In genomic region chr1:9824702-9825089, GRCh38 we compare ENCODE assay signal across 8 cellular contexts. TPM values are rescaled to one million over a fixed set of nuclear protein-coding genes. Genes with fewer than 3 reads are reported as not detected.
DNase-seq lines count a peak whose midpoint lies in the region; ATAC-seq and TF ChIP-seq lines count a peak whose summit lies in the region.

No MANE protein-coding gene starts in this region.

- H4K20me1 ChIP-seq in SU-DHL-6 (ENCODE audit: low read depth, low read length) (peaks cover 10% of the 10 kb centered on the region; the same call in 1 of the 2 replicates), fibroblast of lung (ENCODE audit: control insufficient read depth, extremely low read depth, insufficient read depth, low read length) (no peaks in the 10 kb centered on the region)

- H3K4me1 ChIP-seq in fibroblast of lung (ENCODE audit: control insufficient read depth, extremely low read depth, insufficient read depth, low read length) (peaks cover 6% of the 10 kb centered on the region), psoas muscle (peaks cover 36% of the 10 kb centered on the region)

- no peak overlapping the region for H3K9ac ChIP-seq in SU-DHL-6 (ENCODE audit: low read length)
- H3K9ac ChIP-seq in fibroblast of lung (ENCODE audit: insufficient read depth, low read length) = no peak overlapping the region

- H3K79me2 ChIP-seq in SU-DHL-6 (ENCODE audit: insufficient read depth, low read length) = peaks cover 37% of the 10 kb centered on the region
- peaks cover 32% of the 10 kb centered on the region for H3K79me2 ChIP-seq in fibroblast of lung (ENCODE audit: control insufficient read depth, insufficient read depth, low read length)

- CTCF ChIA-PET in Calu3 (lab: Charles Lee) = no interaction called here

- H2AFZ ChIP-seq in SU-DHL-6 (ENCODE audit: low read depth, low read length, severe bottlenecking) = no peak overlapping the region
- no peak overlapping the region for H2AFZ ChIP-seq in fibroblast of lung (ENCODE audit: low read length)

- H3K4me1 Mint-ChIP-seq in Calu3 (ENCODE audit: low read depth, unreplicated experiment) = peaks cover 19% of the 10 kb centered on the region

- H3K4me2 ChIP-seq in SU-DHL-6 (ENCODE audit: low read depth, low read length, poor library complexity, severe bottlenecking) = peak overlapping the region; percentile 61
- H3K4me2 ChIP-seq in fibroblast of lung (ENCODE audit: extremely low read depth, insufficient read depth, low read length) = peak overlapping the region; percentile 91

- H3K36me3 ChIP-seq in SU-DHL-6 (ENCODE audit: low read length) = peaks cover 9% of the 10 kb centered on the region
- H3K36me3 ChIP-seq in fibroblast of lung (ENCODE audit: control insufficient read depth, insufficient read depth, low read length) = no peaks in the 10 kb centered on the region
- H3K36me3 ChIP-seq in psoas muscle (ENCODE audit: insufficient read depth in 1 of 2, low read depth in 1 of 2) = no peaks in the 10 kb centered on the region

- peak overlapping the region; percentile 77 for H3K4me3 Mint-ChIP-seq in Calu3 (ENCODE audit: low read depth, unreplicated experiment)

- no peaks in the 10 kb centered on the region for H3K9me2 ChIP-seq in SU-DHL-6 (replicated peaks; ENCODE audit: insufficient read depth, low read length)

- TF ChIP-seq CTCF in Calu3 (IDR thresholded peaks at IDR 0.05; ENCODE audit: unreplicated experiment) = no peak
- no peak for TF ChIP-seq CTCF in SU-DHL-6 (IDR thresholded peaks at IDR 0.05; ENCODE audit: insufficient read depth, low read length, poor library complexity, severe bottlenecking)
- no peak for TF ChIP-seq CTCF in fibroblast of lung (conservative IDR thresholded peaks at IDR 0.05 in 1 of 2, IDR thresholded peaks at IDR 0.05 in 1 of 2; ENCODE audit: low read depth in 1 of 2, low read length in 2 of 2)
- no peak for TF ChIP-seq CTCF in psoas muscle (IDR thresholded peaks at IDR 0.05)

- no TSS peak for BruUV-seq in Calu3 (replicated peaks; lab: Mats Ljungman, UMichigan)

- peaks cover 35% of the 10 kb centered on the region for H3K36me3 Mint-ChIP-seq in Calu3 (ENCODE audit: insufficient read depth, unreplicated experiment)

- 14 to 21% (median 20%) methylated on average over 12 of the region's 12 CpGs for WGBS in psoas muscle, 3 donors

- DNase-seq in Calu3 = no peak
- no peak for DNase-seq in fibroblast of lung (ENCODE audit: low read depth in 2 of 2)
- DNase-seq in psoas muscle = no peak
- no peak for DNase-seq in mucosa of gallbladder (ENCODE audit: low spot score)
- no peak for DNase-seq in T1000 (lab: John Stamatoyannopoulos, UW)
- no peak for DNase-seq in NCI-H1436 treated with DMSO at 0.1 percent for 48 hours (lab: John Stamatoyannopoulos, UW)

- H3K27ac Mint-ChIP-seq in Calu3 (ENCODE audit: unreplicated experiment) = peak overlapping the region; percentile 79

- H3K4me3 ChIP-seq in SU-DHL-6 (ENCODE audit: insufficient read depth, low read length, poor library complexity, severe bottlenecking) (no peak overlapping the region), fibroblast of lung (replicated peaks in 1 of 4; ENCODE audit: control extremely low read depth in 1 of 4, insufficient read depth in 1 of 4, low read depth in 3 of 4, low read length in 4 of 4) (peak overlapping the region in 2 of 4 experiments; percentile 49 to 67), psoas muscle (peak overlapping the region; percentile 73)

- peaks cover 40% of the 10 kb centered on the region for H3F3A ChIP-seq in SU-DHL-6 (ENCODE audit: insufficient read depth)

- intact Hi-C loops in Calu3 (cut with micrococcal nuclease; ENCODE audit: unreplicated experiment) = loop anchor here (5.0 kb wide), 1 partner anchor 43 kb away; no protein-coding TSS in a partner anchor
- intact Hi-C loops in psoas muscle (cut with DNase I) = loop anchor here in 1 of 2 donors (5.0 kb wide), 1 partner anchor 43 kb away; no protein-coding TSS in a partner anchor

- no peaks in the 10 kb centered on the region for H3K9me3 Mint-ChIP-seq in Calu3 (ENCODE audit: low read depth, unreplicated experiment)

- ATAC-seq in psoas muscle (peak in 2 of 4 donors; percentile 3 to 9), HG02852 (IDR thresholded peaks at IDR 0.05; ENCODE audit: unreplicated experiment) (no peak)

- no peaks in the 10 kb centered on the region for H3K27me3 Mint-ChIP-seq in Calu3 (ENCODE audit: unreplicated experiment)

- no peak overlapping the region for H3K27ac ChIP-seq in SU-DHL-6 (ENCODE audit: low read depth, low read length)
- H3K27ac ChIP-seq in fibroblast of lung (ENCODE audit: insufficient read depth, low read length) = no peak overlapping the region
- H3K27ac ChIP-seq in psoas muscle = peak overlapping the region; percentile 83

- H3K9me3 ChIP-seq in SU-DHL-6 (ENCODE audit: insufficient read depth, low read length) (no peaks in the 10 kb centered on the region), fibroblast of lung (ENCODE audit: control insufficient read depth, insufficient read depth, low read depth, low read length) (no peaks in the 10 kb centered on the region), psoas muscle (no peaks in the 10 kb centered on the region)

- no peaks in the 10 kb centered on the region for H3K27me3 ChIP-seq in SU-DHL-6 (ENCODE audit: low read length)
- H3K27me3 ChIP-seq in fibroblast of lung (ENCODE audit: control insufficient read depth, insufficient read depth, low read length) = no peaks in the 10 kb centered on the region
- no peaks in the 10 kb centered on the region for H3K27me3 ChIP-seq in psoas muscle (ENCODE audit: insufficient read depth in 3 of 3, low read length in 2 of 3)

RNA-seq across cellular contexts. Expression of gene CLSTN1, which starts 0.9 kb away (rescaled TPM):
- total RNA-seq in Calu3 (2022) (93.2 and 99.3 TPM in 2 replicates), fibroblast of lung (78.6 and 115 TPM in 2 replicates), psoas muscle (10 to 100 TPM; 19.7 to 48.7 (median 23.8) TPM), mucosa of gallbladder (287 TPM)
- polyA plus RNA-seq in fibroblast of lung (57.4 and 65.3 TPM in 2 replicates), psoas muscle (10 to 100 TPM in 2 of 3 donors, 1 to 10 TPM in 1; 7.3 to 11.0 (median 10.4) TPM)
- polyA plus RNA-seq in fibroblast of lung (2012) = 108 and 116 TPM in 2 replicates
- polyA minus RNA-seq in fibroblast of lung (ENCODE audit: low replicate concordance) = 173 and 203 TPM in 2 replicates
